Comparison of ENCODE assay signal across 8 cellular contexts in the genomic region with DNA sequence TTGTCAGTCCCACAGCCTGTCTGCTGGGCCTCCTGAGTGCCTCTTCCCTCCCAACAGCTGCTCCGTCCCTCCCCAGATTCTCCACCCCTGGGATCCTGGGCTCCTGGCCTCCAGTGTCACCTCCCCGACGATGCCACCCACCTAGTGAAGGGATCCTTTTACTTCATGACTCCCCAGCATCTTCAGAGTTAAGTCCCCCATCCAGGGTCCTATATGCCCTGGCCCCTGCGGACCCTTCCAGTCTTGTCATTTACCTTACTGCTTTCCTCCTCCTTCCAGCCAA. TPM values are rescaled to one million over a fixed set of nuclear protein-coding genes. Genes with fewer than 3 reads are reported as not detected.
DNase-seq lines count a peak whose midpoint lies in the region; ATAC-seq, FAIRE-seq and TF ChIP-seq lines count a peak whose summit lies in the region.
"Had no signal": no experiment of that assay in that cellular context is flagged by ENCODE, and none has a peak within 500 bp of the region (broad histone marks: within the 10 kb centered on the region; RNA-seq: fewer than 3 reads in every experiment).

No MANE protein-coding gene starts in this region.

- DNase-seq in astrocyte (ENCODE audit: low read depth) (no peak), lower lobe of right lung (no peak), RCC 7860 (ENCODE audit: low spot score) (no peak), aorta (no peak)
- DNase-seq in stimulated activated effector memory CD8-positive, alpha-beta T cell treated with anti-CD3 and anti-CD28 coated beads, Interleukin-12 subunit alpha, Interleukin-12 subunit beta, amount 100 ng/mL, for 72 hours (ENCODE audit: low spot score in 2 of 2) = no peak
- DNase-seq: DMS 273 treated with DMSO at 0.1 percent for 48 hours had no signal

- H3K36me3 ChIP-seq in OCI-LY1 (ENCODE audit: insufficient read depth, low read length) = peaks cover 5% of the 10 kb centered on the region
- H3K36me3 ChIP-seq in astrocyte (ENCODE audit: insufficient read depth, low read length) = peaks cover 6% of the 10 kb centered on the region
- peaks cover 6% of the 10 kb centered on the region for H3K36me3 ChIP-seq in lower lobe of right lung
- H3K36me3 ChIP-seq in aorta (ENCODE audit: control insufficient read depth in 1 of 2, insufficient read depth in 2 of 2, low read length in 1 of 2) = no peaks in the 10 kb centered on the region

- H3K4me3 ChIP-seq in OCI-LY1 (ENCODE audit: low read depth, low read length, poor library complexity, severe bottlenecking) = no peak overlapping the region
- no peak overlapping the region for H3K4me3 ChIP-seq in astrocyte (ENCODE audit: insufficient read depth, low read depth, low read length)
- H3K4me3 ChIP-seq in lower lobe of right lung = peak overlapping the region; percentile 6
- no peak overlapping the region for H3K4me3 ChIP-seq in aorta (ENCODE audit: low read length in 2 of 2)

- H3K9me3 ChIP-seq in OCI-LY1 (ENCODE audit: low read length) = no peaks in the 10 kb centered on the region
- H3K9me3 ChIP-seq in astrocyte (ENCODE audit: insufficient read depth, low read depth, low read length) = no peaks in the 10 kb centered on the region
- H3K9me3 ChIP-seq in lower lobe of right lung = no peaks in the 10 kb centered on the region
- no peaks in the 10 kb centered on the region for H3K9me3 ChIP-seq in aorta (ENCODE audit: control insufficient read depth, low read length)

- peaks cover 11% of the 10 kb centered on the region for H3K4me1 Mint-ChIP-seq in astrocyte (ENCODE audit: low read depth, unreplicated experiment)
- H3K4me1 Mint-ChIP-seq in stimulated activated effector memory CD8-positive, alpha-beta T cell treated with anti-CD3 and anti-CD28 coated beads, Interleukin-12 subunit alpha, Interleukin-12 subunit beta, amount 100 ng/mL, for 72 hours = peaks cover 25% of the 10 kb centered on the region

- FAIRE-seq in astrocyte (lab: Jason Lieb, UNC) = no peak
- FAIRE-seq in RCC 7860 (lab: Jason Lieb, UNC) = no peak

- H4K20me1 ChIP-seq in OCI-LY1 (ENCODE audit: insufficient read depth, low read length) (no peaks in the 10 kb centered on the region), astrocyte (ENCODE audit: insufficient read depth, low read length) (peaks cover 6% of the 10 kb centered on the region)

- ATAC-seq in lower lobe of right lung (no peak), HG03442 (IDR thresholded peaks at IDR 0.05; ENCODE audit: unreplicated experiment) (no peak), aorta (ENCODE audit: low FRiP score) (no peak)
- ATAC-seq in stimulated activated effector memory CD8-positive, alpha-beta T cell treated with anti-CD3 and anti-CD28 coated beads, Interleukin-12 subunit alpha, Interleukin-12 subunit beta, amount 100 ng/mL, for 72 hours = no peak

- no peak overlapping the region for H3K4me3 Mint-ChIP-seq in astrocyte (ENCODE audit: unreplicated experiment)
- no peak overlapping the region for H3K4me3 Mint-ChIP-seq in stimulated activated effector memory CD8-positive, alpha-beta T cell treated with anti-CD3 and anti-CD28 coated beads, Interleukin-12 subunit alpha, Interleukin-12 subunit beta, amount 100 ng/mL, for 72 hours

- no peaks in the 10 kb centered on the region for H3F3A ChIP-seq in OCI-LY1 (ENCODE audit: insufficient read depth, low read length)

- H2AFZ ChIP-seq in OCI-LY1 (ENCODE audit: low read length) = no peak overlapping the region
- peak overlapping the region; percentile 60 for H2AFZ ChIP-seq in astrocyte (ENCODE audit: low read depth, low read length)

- no peaks in the 10 kb centered on the region for H3K27me3 Mint-ChIP-seq in astrocyte (ENCODE audit: low read depth, unreplicated experiment)

- H3K9ac ChIP-seq in OCI-LY1 (ENCODE audit: low read length) (no peak overlapping the region), astrocyte (ENCODE audit: low read length) (no peak overlapping the region)

- H3K36me3 Mint-ChIP-seq in astrocyte (ENCODE audit: low read depth, unreplicated experiment) = no peaks in the 10 kb centered on the region
- peaks cover 31% of the 10 kb centered on the region for H3K36me3 Mint-ChIP-seq in stimulated activated effector memory CD8-positive, alpha-beta T cell treated with anti-CD3 and anti-CD28 coated beads, Interleukin-12 subunit alpha, Interleukin-12 subunit beta, amount 100 ng/mL, for 72 hours

- H3K27ac Mint-ChIP-seq in astrocyte (ENCODE audit: unreplicated experiment) = no peak overlapping the region
- peak overlapping the region; percentile 75 for H3K27ac Mint-ChIP-seq in stimulated activated effector memory CD8-positive, alpha-beta T cell treated with anti-CD3 and anti-CD28 coated beads, Interleukin-12 subunit alpha, Interleukin-12 subunit beta, amount 100 ng/mL, for 72 hours

- H3K27ac ChIP-seq in OCI-LY1 (ENCODE audit: low read depth, low read length, poor library complexity, severe bottlenecking) (peak overlapping the region; percentile 74), astrocyte (ENCODE audit: low read depth, low read length) (no peak overlapping the region), lower lobe of right lung (peak overlapping the region; percentile 78), aorta (ENCODE audit: low read depth in 1 of 2, low read length in 2 of 2) (no peak overlapping the region)

- H3K4me2 ChIP-seq in OCI-LY1 (ENCODE audit: low read length) = no peak overlapping the region
- H3K4me2 ChIP-seq in astrocyte (ENCODE audit: low read length) = no peak overlapping the region

- H3K27me3 ChIP-seq in OCI-LY1 (ENCODE audit: insufficient read depth, low read length) (no peaks in the 10 kb centered on the region), astrocyte (ENCODE audit: insufficient read depth, low read length) (no peaks in the 10 kb centered on the region), lower lobe of right lung (ENCODE audit: low read depth) (no peaks in the 10 kb centered on the region), aorta (ENCODE audit: control insufficient read depth in 1 of 2, insufficient read depth in 2 of 2, low read length in 1 of 2) (no peaks in the 10 kb centered on the region)

- WGBS in aorta, 2 donors = 78 to 80% methylated on average over 4 of the region's 4 CpGs

- no peak for TF ChIP-seq CTCF in OCI-LY1 (IDR thresholded peaks at IDR 0.05; ENCODE audit: low read length)
- no peak for TF ChIP-seq CTCF in astrocyte (IDR thresholded peaks at IDR 0.05; ENCODE audit: insufficient read depth, low read depth, low read length)
- TF ChIP-seq CTCF in lower lobe of right lung (IDR thresholded peaks at IDR 0.05) = no peak

- no peaks in the 10 kb centered on the region for H3K9me3 Mint-ChIP-seq in astrocyte (ENCODE audit: unreplicated experiment)
- H3K9me3 Mint-ChIP-seq in stimulated activated effector memory CD8-positive, alpha-beta T cell treated with anti-CD3 and anti-CD28 coated beads, Interleukin-12 subunit alpha, Interleukin-12 subunit beta, amount 100 ng/mL, for 72 hours = no peaks in the 10 kb centered on the region

- peaks cover 39% of the 10 kb centered on the region for H3K4me1 ChIP-seq in OCI-LY1 (ENCODE audit: insufficient read depth, low read length, severe bottlenecking)
- H3K4me1 ChIP-seq in astrocyte (ENCODE audit: insufficient read depth, low read length) = peaks cover 21% of the 10 kb centered on the region
- H3K4me1 ChIP-seq in lower lobe of right lung = peaks cover 58% of the 10 kb centered on the region
- no peaks in the 10 kb centered on the region for H3K4me1 ChIP-seq in aorta (ENCODE audit: control insufficient read depth in 1 of 2, insufficient read depth in 2 of 2, low read length in 2 of 2)

- no peaks in the 10 kb centered on the region for H3K9me2 ChIP-seq in OCI-LY1 (ENCODE audit: low read depth, low read length)

- intact Hi-C loops in lower lobe of right lung (cut with DNase I) (no loop called here), aorta (cut with DNase I) (no loop called here)

- H3K79me2 ChIP-seq in OCI-LY1 (ENCODE audit: insufficient read depth, low read length) (no peaks in the 10 kb centered on the region), astrocyte (ENCODE audit: insufficient read depth, low read length) (peaks cover 13% of the 10 kb centered on the region)

RNA-seq across cellular contexts. Expression of a gene that starts 4.5 kb away (rescaled TPM):
- total RNA-seq in astrocyte = 1.5 and 2.6 TPM in 2 replicates
- total RNA-seq in lower lobe of right lung = 51.5 TPM
- 1 to 10 TPM; 4.9 to 7.6 TPM for total RNA-seq in aorta
- polyA plus RNA-seq in aorta = 1 to 10 TPM; 3.1 to 5.2 TPM

RNA-seq across cellular contexts. Expression of a gene that starts 8.1 kb away (rescaled TPM):
- total RNA-seq in astrocyte (21.6 and 22.9 TPM in 2 replicates), lower lobe of right lung (17.6 TPM), aorta (10 to 100 TPM; 19.7 to 27.8 TPM)
- polyA plus RNA-seq in aorta = 10 to 100 TPM; 13.0 to 15.8 TPM

RNA-seq across cellular contexts. Expression of a gene that starts 26.5 kb away (rescaled TPM):
- total RNA-seq in astrocyte = 49.7 and 58.5 TPM in 2 replicates
- total RNA-seq in lower lobe of right lung = 30.7 TPM
- 10 to 100 TPM; 34.8 to 46.3 TPM for total RNA-seq in aorta
- polyA plus RNA-seq in aorta = 10 to 100 TPM; 25.0 to 28.5 TPM

RNA-seq across cellular contexts. Expression of a gene that starts 27.7 kb away (rescaled TPM):
- 0.12 TPM in 1 of 2 replicates, not detected in the other for total RNA-seq in astrocyte
- total RNA-seq in lower lobe of right lung = 0.21 TPM
- total RNA-seq in aorta = under 1 TPM; 0.21 to 0.23 TPM
- polyA plus RNA-seq in aorta = under 1 TPM in 1 of 2 donors, not detected in 1; 0.51 TPM

RNA-seq across cellular contexts. Expression of a gene that starts 47.9 kb away (rescaled TPM):
- total RNA-seq in astrocyte (27.1 and 32.7 TPM in 2 replicates), lower lobe of right lung (123 TPM), aorta (10 to 100 TPM; 72.3 to 77.1 TPM)
- polyA plus RNA-seq in aorta = 100 to 1,000 TPM in 1 of 2 donors, 10 to 100 TPM in 1; 96.8 to 134 TPM

Comparison
In these comparisons a context has a peak if more than half of its experiments do, and no peak if none do; other contexts are left out.
1. H3K27ac ChIP-seq: peak in OCI-LY1 (single experiment) and lower lobe of right lung (single experiment); none in astrocyte (single experiment) and aorta (0 of 2).